ENCODE assay signal across 28 cellular contexts in the genomic region with DNA sequence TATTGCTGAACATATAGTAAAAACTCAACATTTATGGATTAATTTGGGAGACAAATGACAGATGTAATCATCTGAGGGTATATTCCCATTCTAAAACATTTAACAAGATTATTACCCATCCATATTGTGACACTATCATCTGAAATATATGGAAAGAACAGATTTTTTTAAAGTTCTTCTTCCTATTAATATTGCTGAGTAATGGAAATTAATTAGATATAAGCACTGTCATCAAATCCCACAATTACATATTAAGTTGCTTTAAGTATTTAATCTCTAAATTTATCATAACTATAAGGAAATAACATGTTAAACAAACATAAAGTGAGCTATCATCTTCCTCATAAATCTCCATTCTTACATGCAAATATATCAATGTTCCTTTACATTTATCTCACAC. TPM values are rescaled to one million over a fixed set of nuclear protein-coding genes. Genes with fewer than 3 reads are reported as not detected.
"Had no signal": no experiment of that assay in that cellular context is flagged by ENCODE, and none has a peak within 500 bp of the region (broad histone marks: within the 10 kb centered on the region; RNA-seq: fewer than 3 reads in every experiment).

No MANE protein-coding gene starts in this region.

- H3K4me3 ChIP-seq: colonic mucosa, esophagus squamous epithelium, gastrocnemius medialis, heart right ventricle, left lung, lower lobe of right lung, mucosa of descending colon had no signal

- H3K9me3 ChIP-seq: colonic mucosa, gastrocnemius medialis had no signal

- H3K4me3 Mint-ChIP-seq: dendritic cell treated with granulocyte-macrophage colony-stimulating factor and Interleukin-4, amounts not matched to agents 40 ng/mL and 50 ng/mL, for 4 days; effector memory CD8-positive, alpha-beta T cell; endodermal cell; mesothelial cell of epicardium had no signal

- ATAC-seq: effector memory CD8-positive, alpha-beta T cell; esophagus mucosa; gastrocnemius medialis; heart right ventricle; left cardiac atrium; left lung; left ventricle myocardium superior; lower lobe of right lung; mucosa of descending colon had no signal

- H3K27ac ChIP-seq: colonic mucosa, epithelial cell of prostate, esophagus squamous epithelium, gastrocnemius medialis, heart right ventricle, left lung, lower lobe of right lung had no signal

- FAIRE-seq: endometrium, islet of Langerhans had no signal

- H3K27me3 Mint-ChIP-seq: dendritic cell treated with granulocyte-macrophage colony-stimulating factor and Interleukin-4, amounts not matched to agents 40 ng/mL and 50 ng/mL, for 4 days had no signal

- H3K27ac Mint-ChIP-seq: dendritic cell treated with granulocyte-macrophage colony-stimulating factor and Interleukin-4, amounts not matched to agents 40 ng/mL and 50 ng/mL, for 4 days; effector memory CD8-positive, alpha-beta T cell; endodermal cell; mesothelial cell of epicardium had no signal

- DNase-seq: colonic mucosa; cortex of kidney; effector CD8-positive, alpha-beta T cell; effector memory CD8-positive, alpha-beta T cell; endodermal cell; erythroblast; esophagus squamous epithelium; foreskin fibroblast; foreskin melanocyte; gastrocnemius medialis; glutamatergic neuron; head of caudate nucleus; heart right ventricle; hippocampal formation; left cardiac atrium; left lung; left ventricle myocardium superior; lower lobe of right lung; mesenchymal stem cell; mucosa of descending colon had no signal

- H3K4me1 ChIP-seq: colonic mucosa, gastrocnemius medialis, heart right ventricle, left lung, lower lobe of right lung had no signal

- H3K36me3 Mint-ChIP-seq: mesothelial cell of epicardium had no signal

- H3K4me1 Mint-ChIP-seq: endodermal cell, mesothelial cell of epicardium had no signal

- H3K36me3 ChIP-seq: colonic mucosa, esophagus squamous epithelium, gastrocnemius medialis, heart right ventricle, left lung, lower lobe of right lung had no signal

- H3K27me3 ChIP-seq: colonic mucosa, esophagus squamous epithelium, gastrocnemius medialis, left lung had no signal

RNA-seq across cellular contexts. Expression of gene EML5, which starts 22.0 kb away (rescaled TPM):
- total RNA-seq: glomerular endothelial cell, myocyte had no signal
